ENCODE assay signal across 11 cellular contexts in the genomic region with DNA sequence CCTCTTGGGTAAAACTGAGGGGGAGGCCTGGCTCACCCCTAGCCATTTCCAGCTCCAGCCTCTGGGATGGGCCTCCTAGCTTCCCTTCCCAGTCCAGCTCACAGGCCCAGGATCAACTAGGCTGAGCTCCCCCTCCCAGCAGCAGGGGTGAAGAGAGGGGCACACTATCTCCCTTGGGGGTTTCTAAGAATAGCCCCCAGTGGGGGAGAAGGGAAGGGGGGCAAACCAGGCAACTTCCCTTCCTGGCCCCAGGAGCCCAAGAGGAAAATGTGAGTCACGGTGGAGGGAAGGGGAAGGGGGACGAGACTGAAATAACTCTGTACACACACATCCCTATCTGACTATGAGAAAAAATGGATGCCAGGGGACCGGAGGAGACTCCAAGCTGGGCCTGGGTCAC. TPM values are rescaled to one million over a fixed set of nuclear protein-coding genes. Genes with fewer than 3 reads are reported as not detected.
DNase-seq lines count a peak whose midpoint lies in the region; ATAC-seq and TF ChIP-seq lines count a peak whose summit lies in the region.
"Had no signal": no experiment of that assay in that cellular context is flagged by ENCODE, and none has a peak within 500 bp of the region (broad histone marks: within the 10 kb centered on the region; RNA-seq: fewer than 3 reads in every experiment).

No MANE protein-coding gene starts in this region.

- no CpG with 5 or more reads among the region's 3 CpGs for WGBS in H9 (ENCODE audit: extremely low coverage, insufficient read length, low lambda C conversion rate)
- WGBS in heart right ventricle, 2 donors: 2 to 5% methylated on average over 3 of the region's 3 CpGs

- no peak overlapping the region for H2BK20ac ChIP-seq in H9 (ENCODE audit: low read depth, low read length, poor library complexity, severe bottlenecking)

- no peak overlapping the region for H2BK12ac ChIP-seq in H9 (ENCODE audit: insufficient read length, low read depth, low read length)

- H3K4me3 Mint-ChIP-seq in H9 (no peak overlapping the region), glutamatergic neuron (ENCODE audit: unreplicated experiment) (no peak overlapping the region)
- H3K4me3 Mint-ChIP-seq: activated naive CD8-positive, alpha-beta T cell treated with anti-CD3 and anti-CD28 coated beads, Interleukin-2, amount 50 U/mL, for 24 hours had no signal

- H4K8ac ChIP-seq in H9 (replicated peaks; ENCODE audit: insufficient read length, low read depth, low read length): no peak overlapping the region

- H3K79me1 ChIP-seq in H9 (ENCODE audit: insufficient read depth, low read depth, low read length, poor library complexity, severe bottlenecking): no peaks in the 10 kb centered on the region

- H3K27ac Mint-ChIP-seq in H9 (peak overlapping the region in 2 of 3 experiments; percentile 55 to 72; a peak in 4 of 7 replicates), glutamatergic neuron (ENCODE audit: unreplicated experiment) (no peak overlapping the region)
- H3K27ac Mint-ChIP-seq: activated naive CD8-positive, alpha-beta T cell treated with anti-CD3 and anti-CD28 coated beads, Interleukin-2, amount 50 U/mL, for 24 hours had no signal

- TF ChIP-seq CTCF in H9 (conservative IDR thresholded peaks at IDR 0.05) (no peak), heart right ventricle (IDR thresholded peaks at IDR 0.05) (no peak), GM20000 (IDR thresholded peaks at IDR 0.05; ENCODE audit: extremely low read depth, missing control alignments) (no peak), glutamatergic neuron (IDR thresholded peaks at IDR 0.05; ENCODE audit: partially characterized antibody, unreplicated experiment) (no peak)

- no peaks in the 10 kb centered on the region for H3K9me3 ChIP-seq in H9 (ENCODE audit: control insufficient read depth, low read depth, low read length)
- H3K9me3 ChIP-seq in adipocyte (ENCODE audit: control insufficient read depth, low read length): no peaks in the 10 kb centered on the region
- no peaks in the 10 kb centered on the region for H3K9me3 ChIP-seq in heart right ventricle

- no peak overlapping the region for H3T11ph ChIP-seq in H9 (ENCODE audit: low read length)

- no peaks in the 10 kb centered on the region for H3K79me2 ChIP-seq in H9 (ENCODE audit: insufficient read depth, low read length)

- no peaks in the 10 kb centered on the region for H3K23me2 ChIP-seq in H9 (ENCODE audit: insufficient read length, low read depth, low read length, poor library complexity, severe bottlenecking)

- no peak overlapping the region for H2BK5ac ChIP-seq in H9 (ENCODE audit: insufficient read length, low read length)

- no peaks in the 10 kb centered on the region for H3K27me3 ChIP-seq in H9 (ENCODE audit: insufficient read depth, low read length)
- no peaks in the 10 kb centered on the region for H3K27me3 ChIP-seq in adipocyte (replicated peaks; ENCODE audit: control insufficient read depth, insufficient read depth, low read length)
- H3K27me3 ChIP-seq in heart right ventricle: no peaks in the 10 kb centered on the region

- DNase-seq in H9 (no peak), adipocyte (ENCODE audit: low read depth) (peak; percentile 71), heart right ventricle (peak; percentile 70 to 90), GM20000 (ENCODE audit: low spot score) (no peak), glutamatergic neuron (no peak)
- DNase-seq in activated CD4-positive, alpha-beta T cell treated with anti-CD3 and anti-CD28 coated beads for 48 hours: no peak
- DNase-seq: activated naive CD8-positive, alpha-beta T cell treated with anti-CD3 and anti-CD28 coated beads, Interleukin-2, amount 50 U/mL, for 24 hours; NCI-H446 treated with DMSO at 0.1 percent for 48 hours; stimulated activated CD4-positive, alpha-beta T cell treated with anti-CD3 and anti-CD28 coated beads, Interleukin-4, amount 100 ng/mL, for 1 hour had no signal

- no peak overlapping the region for H3K18ac ChIP-seq in H9 (ENCODE audit: insufficient read length, low read depth, low read length)

- H3K4me3 ChIP-seq in adipocyte (ENCODE audit: low read length) (no peak overlapping the region), heart right ventricle (peak overlapping the region in 3 of 10 donors; percentile 5 to 18 (median 15)), skin epidermis (no peak overlapping the region)

- no peak overlapping the region for H3K23ac ChIP-seq in H9 (ENCODE audit: insufficient read length, low read depth, low read length)

- no peak overlapping the region for H3K4ac ChIP-seq in H9 (ENCODE audit: low read depth, low read length)

- no peak overlapping the region for H2BK15ac ChIP-seq in H9 (ENCODE audit: low read depth, low read length)

- ATAC-seq in heart right ventricle (peak; percentile 77 to 85 (median 82)), GM19463 (IDR thresholded peaks at IDR 0.05; ENCODE audit: unreplicated experiment) (no peak)
- ATAC-seq: activated naive CD8-positive, alpha-beta T cell treated with anti-CD3 and anti-CD28 coated beads, Interleukin-2, amount 50 U/mL, for 24 hours had no signal

- H3K56ac ChIP-seq in H9 (ENCODE audit: insufficient read length, low read depth, low read length): no peak overlapping the region

- H3K4me1 ChIP-seq in H9 (ENCODE audit: insufficient read depth, low read length) (peaks cover 4% of the 10 kb centered on the region; the same call in 1 of the 2 replicates), adipocyte (ENCODE audit: control insufficient read depth, insufficient read depth, low read length) (peaks cover 17% of the 10 kb centered on the region), heart right ventricle (peaks cover 26 to 89% (median 76%) of the 10 kb centered on the region in 9 donors)

- no peak overlapping the region for H2BK120ac ChIP-seq in H9 (ENCODE audit: low read depth, low read length, poor library complexity, severe bottlenecking)

- H4K91ac ChIP-seq in H9 (ENCODE audit: insufficient read length, low read depth, low read length): no peak overlapping the region

- H3K27ac ChIP-seq in H9 (ENCODE audit: insufficient read length, low read depth, low read length) (no peak overlapping the region), heart right ventricle (peak overlapping the region; percentile 78 to 99 (median 94)), skin epidermis (peak overlapping the region in 13 of 21 experiments; percentile 4 to 81 (median 43))

- H3K14ac ChIP-seq in H9 (ENCODE audit: insufficient read depth, low read length): no peak overlapping the region

- H3K9me3 Mint-ChIP-seq in H9: no peaks in the 10 kb centered on the region
- H3K9me3 Mint-ChIP-seq in glutamatergic neuron (ENCODE audit: unreplicated experiment): peaks cover 8% of the 10 kb centered on the region
- H3K9me3 Mint-ChIP-seq: activated naive CD8-positive, alpha-beta T cell treated with anti-CD3 and anti-CD28 coated beads, Interleukin-2, amount 50 U/mL, for 24 hours had no signal

- no peak overlapping the region for H3K4me2 ChIP-seq in H9 (ENCODE audit: insufficient read depth, insufficient read length, low read length)

- H4K5ac ChIP-seq in H9 (ENCODE audit: insufficient read length, low read depth, low read length): no peak overlapping the region

- H3K27me3 Mint-ChIP-seq in H9 (ENCODE audit: low read depth): no peaks in the 10 kb centered on the region
- H3K27me3 Mint-ChIP-seq in glutamatergic neuron (ENCODE audit: unreplicated experiment): peaks cover 8% of the 10 kb centered on the region

- intact Hi-C loops in heart right ventricle (cut with DNase I): no loop called here

- H2AK5ac ChIP-seq in H9 (ENCODE audit: insufficient read length, low read length): no peak overlapping the region

- H2AFZ ChIP-seq in H9 (ENCODE audit: low read length): no peak overlapping the region

- H3K36me3 Mint-ChIP-seq in H9 (ENCODE audit: insufficient read depth in 1 of 3, low read depth in 3 of 3) (peaks cover 7 to 28% (median 25%) of the 10 kb centered on the region in 3 experiments; a peak in 6 of 7 replicates), glutamatergic neuron (ENCODE audit: unreplicated experiment) (no peaks in the 10 kb centered on the region)

- H3K36me3 ChIP-seq in adipocyte (ENCODE audit: control insufficient read depth, insufficient read depth, low read length, severe bottlenecking) (peaks cover 40% of the 10 kb centered on the region), heart right ventricle (peaks cover 0 to 51% (median 25%) of the 10 kb centered on the region in 9 donors)

- no peaks in the 10 kb centered on the region for H4K20me1 ChIP-seq in H9 (ENCODE audit: control insufficient read depth, insufficient read depth, insufficient read length)

- H3K4me1 Mint-ChIP-seq in H9: peaks cover 25 to 35% of the 10 kb centered on the region in 2 experiments
- H3K4me1 Mint-ChIP-seq in glutamatergic neuron (ENCODE audit: low read depth, unreplicated experiment): peaks cover 1% of the 10 kb centered on the region
- H3K4me1 Mint-ChIP-seq: activated naive CD8-positive, alpha-beta T cell treated with anti-CD3 and anti-CD28 coated beads, Interleukin-2, amount 50 U/mL, for 24 hours had no signal

- no peak overlapping the region for H3K9ac ChIP-seq in H9 (ENCODE audit: extremely low read depth, insufficient read length, low read length)
- peak overlapping the region; percentile 23 for H3K9ac ChIP-seq in adipocyte (ENCODE audit: low read length)

RNA-seq across cellular contexts. Expression of a gene that starts 9.0 kb away (rescaled TPM):
- total RNA-seq in H9 (2021) (30.2 and 31.1 TPM in 2 replicates), heart right ventricle (100 to 1,000 TPM in 8 of 10 donors, 10 to 100 TPM in 2; 84.4 to 144 (median 122) TPM), glutamatergic neuron (ENCODE audit: unreplicated experiment) (17.4 TPM)
- polyA plus RNA-seq in heart right ventricle: 100 to 1,000 TPM in 1 of 2 donors, 10 to 100 TPM in 1; 35.3 to 123 TPM

RNA-seq across cellular contexts. Expression of a gene that starts 38.4 kb away (rescaled TPM):
- total RNA-seq in H9 (2021) (34.9 and 35.1 TPM in 2 replicates), heart right ventricle (1 to 10 TPM; 2.2 to 7.8 (median 4.1) TPM), glutamatergic neuron (ENCODE audit: unreplicated experiment) (155 TPM)
- 10 to 100 TPM in 1 of 2 donors, 1 to 10 TPM in 1; 4.3 to 13.5 TPM for polyA plus RNA-seq in heart right ventricle

Comparison
In these comparisons a context has a peak if more than half of its experiments do, and no peak if none do; other contexts are left out.
1. DNase-seq: peak in adipocyte (single experiment) and heart right ventricle (2 of 2); none in H9 (single experiment), activated CD4-positive, alpha-beta T cell treated with anti-CD3 and anti-CD28 coated beads for 48 hours (single experiment), GM20000 (single experiment) and glutamatergic neuron (single experiment).